Comparison of ENCODE assay signal across 8 cellular contexts in the genomic region with DNA sequence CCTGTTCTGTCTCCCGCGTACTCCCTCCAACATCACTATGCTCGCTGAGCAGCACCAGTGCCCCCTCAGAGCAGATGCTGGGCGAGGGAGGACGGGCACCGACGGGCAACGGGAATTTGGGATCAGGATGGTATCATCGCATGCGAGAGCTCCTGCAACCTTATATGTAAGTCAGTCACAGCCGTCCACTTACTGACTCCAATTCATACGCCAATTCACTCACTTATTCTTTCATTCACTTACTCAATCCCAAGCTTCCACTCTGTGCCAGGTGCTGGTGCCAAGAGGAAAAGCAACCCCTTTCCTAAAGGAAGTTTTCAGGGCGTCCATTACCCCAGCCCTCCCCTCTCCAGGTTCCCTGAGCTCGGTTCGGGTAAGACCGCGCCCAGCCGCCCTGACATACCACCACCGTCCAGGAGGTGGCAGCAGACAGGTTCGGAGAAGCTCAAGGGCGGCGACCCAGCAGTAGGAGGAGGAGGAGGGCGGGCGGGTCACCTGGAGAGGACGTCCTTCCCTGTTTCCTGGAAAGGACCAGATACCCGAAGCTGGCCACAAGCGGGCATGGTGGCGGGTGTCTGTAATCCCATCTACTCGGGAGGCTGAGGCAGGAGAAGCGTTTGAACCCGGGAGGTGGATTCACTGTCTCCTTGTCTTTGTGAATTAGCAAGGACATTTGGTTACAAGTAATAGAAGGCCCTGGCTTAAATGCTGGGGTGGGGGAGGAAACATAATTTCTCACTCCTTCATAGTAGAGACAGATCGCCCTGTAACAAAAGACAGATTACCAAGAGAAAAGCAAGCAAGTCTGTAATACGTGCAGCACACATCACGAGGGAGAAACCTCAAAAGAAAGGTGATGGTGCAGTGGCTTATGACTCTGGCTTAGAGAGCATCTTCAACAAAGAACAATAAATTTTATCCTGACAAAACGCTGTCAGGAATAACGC.
DNase-seq lines count a peak whose midpoint lies in the region; ATAC-seq lines count a peak whose summit lies in the region.

No MANE protein-coding gene starts in this region.

- no peaks in the 10 kb centered on the region for H3K36me3 Mint-ChIP-seq in central memory CD8-positive, alpha-beta T cell (ENCODE audit: insufficient read depth)

- H3K27ac Mint-ChIP-seq in central memory CD8-positive, alpha-beta T cell (ENCODE audit: low read depth) = no peak overlapping the region

- peak; percentile 91 for DNase-seq in DMS 273 (lab: John Stamatoyannopoulos, UW; ENCODE audit: unreplicated experiment)
- DNase-seq in NCI-H345 treated with DMSO at 0.1 percent for 48 hours (lab: John Stamatoyannopoulos, UW; ENCODE audit: unreplicated experiment) = peak; percentile 66
- DNase-seq in central memory CD8-positive, alpha-beta T cell (ENCODE audit: low spot score in 2 of 2) = peak; percentile 75 to 88
- DNase-seq in iris pigment epithelial cell (ENCODE audit: low read depth) = peak; percentile 75
- DNase-seq in stimulated activated CD4-positive, alpha-beta T cell treated with anti-CD3 and anti-CD28 coated beads, Interleukin-12 subunit alpha, Interleukin-12 subunit beta, amount 100 ng/mL, for 24 hours (ENCODE audit: low read depth in 2 of 2) = peak; percentile 75 to 93

- H3K4me3 Mint-ChIP-seq in central memory CD8-positive, alpha-beta T cell = peak overlapping the region; percentile 15

- H3K4me1 Mint-ChIP-seq in central memory CD8-positive, alpha-beta T cell = peaks cover 7% of the 10 kb centered on the region

- H3K27me3 Mint-ChIP-seq in central memory CD8-positive, alpha-beta T cell = peaks cover 47% of the 10 kb centered on the region

- no peaks in the 10 kb centered on the region for H3K9me3 Mint-ChIP-seq in central memory CD8-positive, alpha-beta T cell

- ATAC-seq in HG03045 (IDR thresholded peaks at IDR 0.05; ENCODE audit: unreplicated experiment) = peak; percentile 77
- peak; percentile 83 to 86 for ATAC-seq in activated CD4-positive, CD25-positive, alpha-beta regulatory T cell treated with anti-CD3 and anti-CD28 coated beads, Interleukin-2, amount 50 U/mL, for 24 hours
- peak; percentile 79 for ATAC-seq in central memory CD8-positive, alpha-beta T cell (replicated peaks; ENCODE audit: extremely low read depth, poor library complexity, severe bottlenecking)
- no peak for ATAC-seq in HG02973 (IDR thresholded peaks at IDR 0.05; ENCODE audit: unreplicated experiment)
